Comparison of ENCODE assay signal across 8 cellular contexts in the genomic region with DNA sequence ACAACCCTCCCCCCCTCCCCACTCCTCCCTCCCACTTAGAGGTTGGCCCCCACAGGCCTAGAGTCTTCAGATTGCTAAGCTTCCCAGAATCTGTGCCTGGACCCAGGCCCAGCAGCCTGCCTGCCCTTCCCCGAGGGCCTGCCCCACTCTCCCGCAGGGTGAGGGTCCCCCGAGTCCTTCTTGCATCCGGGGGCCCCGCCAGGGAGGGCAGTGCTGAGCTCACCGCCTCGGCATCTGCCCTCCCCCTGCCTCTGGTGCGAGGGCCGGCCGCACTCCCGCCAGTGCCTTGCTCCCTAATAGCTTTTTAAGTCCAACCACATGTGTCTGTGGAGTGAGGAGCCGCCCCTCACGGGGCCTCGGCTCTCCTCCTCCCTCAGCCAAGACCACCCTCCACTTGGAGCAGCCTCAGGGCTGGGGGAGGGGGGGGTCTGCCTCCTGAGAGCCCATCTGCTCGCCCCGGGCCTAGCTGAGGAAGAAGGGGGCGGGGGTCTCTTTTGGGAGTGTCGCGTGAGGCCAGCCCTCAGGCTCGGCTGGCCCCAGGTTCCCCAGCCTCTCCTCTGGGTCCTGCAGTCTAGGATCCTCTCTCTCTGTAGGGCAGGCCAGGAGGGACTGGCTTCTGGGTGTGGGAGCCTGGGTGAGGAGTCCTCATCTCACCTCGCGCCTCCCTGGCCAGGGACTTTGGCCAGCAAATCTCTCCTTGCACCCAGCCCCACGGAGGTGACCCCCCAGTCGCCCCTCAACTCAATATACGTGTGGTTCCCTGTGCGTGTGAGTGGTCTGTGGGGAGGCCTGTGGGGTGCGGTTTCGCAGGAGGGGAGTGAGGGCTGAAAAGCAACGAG. TPM values are rescaled to one million over a fixed set of nuclear protein-coding genes. Genes with fewer than 3 reads are reported as not detected.
DNase-seq lines count a peak whose midpoint lies in the region; ATAC-seq and TF ChIP-seq lines count a peak whose summit lies in the region.

No MANE protein-coding gene starts in this region.

- H3K9me3 ChIP-seq in iPS-18c (ENCODE audit: control insufficient read depth, insufficient read depth, low read length): peaks cover 2% of the 10 kb centered on the region
- H3K9me3 ChIP-seq in skeletal muscle tissue (ENCODE audit: control insufficient read depth in 3 of 3, low read length in 3 of 3): no peaks in the 10 kb centered on the region

- in situ Hi-C loops in astrocyte of the spinal cord (cut with HindIII; ENCODE audit: low sequenced_read_pairs): no loop called here

- no peak for TF ChIP-seq CTCF in astrocyte of the spinal cord (IDR thresholded peaks at IDR 0.05; ENCODE audit: low read depth, low read length)

- peak overlapping the region; percentile 51 to 80 (median 56) for H3K9ac ChIP-seq in skeletal muscle tissue (ENCODE audit: low read depth in 1 of 3, low read length in 3 of 3)

- ATAC-seq in GM21619 (IDR thresholded peaks at IDR 0.05; ENCODE audit: unreplicated experiment): no peak
- ATAC-seq in GM21390 (IDR thresholded peaks at IDR 0.05; ENCODE audit: unreplicated experiment): no peak

- no peaks in the 10 kb centered on the region for H3K36me3 ChIP-seq in skeletal muscle tissue (ENCODE audit: control insufficient read depth in 3 of 3, insufficient read depth in 3 of 3, low read length in 3 of 3)

- DNase-seq in GOT3 (lab: John Stamatoyannopoulos, UW): peak; percentile 47
- DNase-seq in astrocyte of the spinal cord (ENCODE audit: low read depth, low spot score): peak; percentile 99
- no peak for DNase-seq in inferior parietal cortex (ENCODE audit: extremely low spot score)
- no peak for DNase-seq in NCI-H187 (lab: John Stamatoyannopoulos, UW)

- H3K27ac ChIP-seq in skeletal muscle tissue (ENCODE audit: low read depth, low read length): peak overlapping the region; percentile 93

- no peaks in the 10 kb centered on the region for H3K27me3 ChIP-seq in skeletal muscle tissue (ENCODE audit: control insufficient read depth in 3 of 3, insufficient read depth in 3 of 3, low read length in 3 of 3)

- H3K4me3 ChIP-seq in astrocyte of the spinal cord (ENCODE audit: low read depth, low read length) (peak overlapping the region; percentile 2), iPS-18c (ENCODE audit: insufficient read depth, low read depth, low read length) (peak overlapping the region; percentile 46), skeletal muscle tissue (ENCODE audit: low read length in 3 of 3) (peak overlapping the region; percentile 46 to 54 (median 49))

- H3K4me1 ChIP-seq in skeletal muscle tissue (ENCODE audit: control insufficient read depth in 3 of 3, insufficient read depth in 3 of 3, low read length in 3 of 3): peaks cover 96 to 100% (median 98%) of the 10 kb centered on the region in 3 donors

RNA-seq across cellular contexts. Expression of a gene that starts 47.2 kb away (rescaled TPM):
- total RNA-seq in skeletal muscle tissue: 13.6 TPM

Comparison
In these comparisons a context has a peak if more than half of its experiments do, and no peak if none do; other contexts are left out.
1. DNase-seq: peak in GOT3 (single experiment) and astrocyte of the spinal cord (single experiment); none in inferior parietal cortex (single experiment) and NCI-H187 (0 of 2).
2. Peak in every context shown above with its lines, with median percentiles within 50 percentile points of each other: H3K4me3 ChIP-seq.